In the genomic region with DNA sequence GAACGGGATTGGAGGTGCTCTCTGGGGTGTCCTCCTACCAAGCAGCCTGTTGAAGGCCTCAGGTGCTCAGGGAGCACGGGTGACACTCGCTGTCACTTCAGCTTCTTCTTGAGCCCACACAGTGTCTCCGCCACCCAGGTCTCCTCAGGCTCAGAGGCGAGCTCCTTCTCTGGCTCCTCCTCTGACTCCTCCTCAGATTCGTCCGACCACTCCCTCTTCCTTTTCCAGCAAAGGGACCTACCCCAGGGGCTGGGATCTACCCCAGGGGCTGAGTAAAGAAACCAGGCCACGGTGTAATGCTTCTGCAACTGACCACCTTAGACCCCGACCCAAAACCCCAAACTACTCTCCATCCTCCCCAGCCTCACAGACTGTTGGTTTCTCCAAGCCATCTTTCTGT, we compare ENCODE assay signal across 17 cellular contexts. TPM values are rescaled to one million over a fixed set of nuclear protein-coding genes. Genes with fewer than 3 reads are reported as not detected.
A peak's percentile ranks its signal among the peaks of the same experiment; 100 is the strongest.
DNase-seq lines count a peak whose midpoint lies in the region; ATAC-seq, FAIRE-seq and TF ChIP-seq lines count a peak whose summit lies in the region.
"Had no signal": no experiment of that assay in that cellular context is flagged by ENCODE, and none has a peak within 500 bp of the region (broad histone marks: within the 10 kb centered on the region; RNA-seq: fewer than 3 reads in every experiment).

No MANE protein-coding gene starts in this region.

- no peak overlapping the region for H3K27ac ChIP-seq in HepG2 (ENCODE audit: extremely low read length, insufficient read depth, low read length)
- H3K27ac ChIP-seq in right lobe of liver, result no peak overlapping the region

- no peak for DNase-seq in HepG2 (ENCODE audit: low spot score)
- no peak for DNase-seq in right lobe of liver
- peak; percentile 41 for DNase-seq in mesenteric fat pad (ENCODE audit: low spot score)
- no peak for DNase-seq in urothelium cell line (ENCODE audit: low spot score)
- DNase-seq in dermis blood vessel endothelial cell, result no peak
- DNase-seq in activated CD4-positive, alpha-beta T cell treated with anti-CD3 and anti-CD28 coated beads, Interleukin-2, amount 50 U/mL, for 48 hours, result no peak
- DNase-seq: C1 segment of cervical spinal cord; Caco-2; CD8-positive, alpha-beta T cell; DMS153; DND-41; GOT3; HFFc6 had no signal

- H3K27me3 ChIP-seq in HepG2 (ENCODE audit: control insufficient read depth in 1 of 2, insufficient read depth in 2 of 2, low read length in 2 of 2) (no peaks in the 10 kb centered on the region), right lobe of liver (no peaks in the 10 kb centered on the region)

- TF ChIP-seq RAD21 in HepG2 (CRISPR knock-in tag; IDR thresholded peaks at IDR 0.05), result no peak

- H4K20me1 ChIP-seq in HepG2 (ENCODE audit: insufficient read depth, low read length), result no peaks in the 10 kb centered on the region

- intact Hi-C loops in HepG2 (cut with micrococcal nuclease; ENCODE audit: unreplicated experiment), result no loop called here
- intact Hi-C loops in right lobe of liver (cut with DNase I), result no loop called here

- no peak overlapping the region for H2AFZ ChIP-seq in HepG2 (ENCODE audit: low read length)

- H3K4me2 ChIP-seq in HepG2 (ENCODE audit: low read depth, low read length), result no peak overlapping the region

- ATAC-seq in HepG2 (no peak), right lobe of liver (no peak)
- ATAC-seq: CD8-positive, alpha-beta T cell had no signal

- no peak overlapping the region for H3K9ac ChIP-seq in HepG2 (ENCODE audit: insufficient read depth, low read depth, low read length)

- 90% methylated on average over 9 of the region's 9 CpGs for WGBS in HepG2 (ENCODE audit: low lambda C conversion rate)
- WGBS in right lobe of liver (ENCODE audit: insufficient coverage, low coverage, low lambda C conversion rate, missing lambda C conversion rate), result 53% methylated on average over 3 of the region's 9 CpGs

- no peaks in the 10 kb centered on the region for H3K36me3 ChIP-seq in HepG2 (replicated peaks in 1 of 2; ENCODE audit: control insufficient read depth in 1 of 2, insufficient read depth in 2 of 2, low read length in 2 of 2)
- H3K36me3 ChIP-seq in right lobe of liver, result no peaks in the 10 kb centered on the region
- H3K36me3 ChIP-seq: HAP-1 had no signal

- FAIRE-seq in HepG2 (lab: Jason Lieb, UNC) (no peak), urothelium cell line (lab: Jason Lieb, UNC) (peak; percentile 61)
- FAIRE-seq: G401.6, GM12892, H54 had no signal

- TF ChIP-seq POLR2A in HepG2 (IDR thresholded peaks at IDR 0.05; ENCODE audit: insufficient read depth in 1 of 2, low read depth in 2 of 2, low read length in 2 of 2) (no peak), right lobe of liver (IDR thresholded peaks at IDR 0.05) (no peak)

- POLR2A ChIA-PET in HepG2 (lab: Yijun Ruan, JAX), result interaction anchor here (2.2 kb wide), 1 partner anchor 9 kb away, joined by 8 read pairs; the partner anchor contains the start of gene RBAK

- CTCF ChIA-PET in HepG2 (lab: Yijun Ruan, JAX; ENCODE audit: low intra/inter-chr PET ratio, low total read pairs), result no interaction called here

- H3K4me3 ChIP-seq in HepG2 (replicated peaks in 1 of 3; ENCODE audit: insufficient read depth in 1 of 3, low read depth in 2 of 3, low read length in 3 of 3) (no peak overlapping the region), right lobe of liver (no peak overlapping the region)
- H3K4me3 ChIP-seq: HAP-1 had no signal

- no peaks in the 10 kb centered on the region for H3K9me3 ChIP-seq in HepG2 (ENCODE audit: low read length)
- H3K9me3 ChIP-seq in right lobe of liver, result no peaks in the 10 kb centered on the region
- H3K9me3 ChIP-seq: Caco-2, HAP-1 had no signal

- H3K79me2 ChIP-seq in HepG2 (ENCODE audit: insufficient read depth, low read length), result no peaks in the 10 kb centered on the region

- TF ChIP-seq CTCF in HepG2 (CRISPR knock-in tag; IDR thresholded peaks at IDR 0.05) (no peak), right lobe of liver (IDR thresholded peaks at IDR 0.05) (no peak)

- TF ChIP-seq EP300 in HepG2 (IDR thresholded peaks at IDR 0.05; ENCODE audit: low read depth in 2 of 2, low read length in 2 of 2) (no peak), HepG2 (CRISPR knock-in tag; IDR thresholded peaks at IDR 0.05; ENCODE audit: borderline replicate concordance) (no peak)

- no TSS peak for BruUV-seq in HepG2 (replicated peaks; lab: Mats Ljungman, UMichigan)

- in situ Hi-C loops in HepG2 (cut with HindIII; ENCODE audit: extremely low pct_ligation_motif_present, low pct_unique_long_range_greater_than_20kb), result no loop called here

- H3K4me1 ChIP-seq in HepG2 (ENCODE audit: insufficient read depth, low read length) (no peaks in the 10 kb centered on the region), right lobe of liver (no peaks in the 10 kb centered on the region)
- H3K4me1 ChIP-seq: Caco-2, HAP-1 had no signal

TF ChIP-seq in HepG2, 621 proteins besides CTCF, POLR2A, EP300 and RAD21:
- no peak for TF ChIP-seq ZNF10 (CRISPR knock-in tag; IDR thresholded peaks at IDR 0.05; ENCODE audit: borderline replicate concordance, low read depth)
- TF ChIP-seq, protein P1, sequence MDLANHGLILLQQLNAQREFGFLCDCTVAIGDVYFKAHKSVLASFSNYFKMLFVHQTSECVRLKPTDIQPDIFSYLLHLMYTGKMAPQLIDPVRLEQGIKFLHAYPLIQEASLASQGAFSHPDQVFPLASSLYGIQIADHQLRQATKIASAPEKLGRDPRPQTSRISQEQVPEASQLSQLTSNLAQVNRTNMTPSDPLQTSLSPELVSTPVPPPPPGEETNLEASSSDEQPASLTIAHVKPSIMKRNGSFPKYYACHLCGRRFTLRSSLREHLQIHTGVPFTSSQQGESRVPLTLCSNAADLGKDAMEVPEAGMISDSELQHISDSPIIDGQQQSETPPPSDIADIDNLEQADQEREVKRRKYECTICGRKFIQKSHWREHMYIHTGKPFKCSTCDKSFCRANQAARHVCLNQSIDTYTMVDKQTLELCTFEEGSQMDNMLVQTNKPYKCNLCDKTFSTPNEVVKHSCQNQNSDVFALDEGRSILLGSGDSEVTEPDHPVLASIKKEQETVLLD (CRISPR knock-in tag; IDR thresholded peaks at IDR 0.05; ENCODE audit: low read depth), result no peak
- peak; percentile 41; the same call in 1 of the 2 replicates for TF ChIP-seq ZNF263 (CRISPR knock-in tag; IDR thresholded peaks at IDR 0.05)
- TF ChIP-seq RFX1 (IDR thresholded peaks at IDR 0.05), result no peak
- TF ChIP-seq PHB2 (IDR thresholded peaks at IDR 0.05; ENCODE audit: partially characterized antibody), result no peak

RNA-seq across cellular contexts. Expression of gene RBAK, which starts 9.2 kb away (rescaled TPM):
- total RNA-seq in HepG2 (2016; rRNA removed; fragmentation: Illumina TruSeq; extraction: Trizol), result 11.8 and 14.9 TPM in 2 replicates
- 0.79 and 0.81 TPM in 2 replicates for total RNA-seq in HepG2 (2016; cell fraction: cytosol; rRNA removed; fragmentation: Illumina TruSeq; extraction: Trizol; ENCODE audit: low read depth)
- total RNA-seq in HepG2 (2016; cell fraction: insoluble cytoplasmic fraction; rRNA removed; fragmentation: Illumina TruSeq; extraction: Trizol), result 11.7 and 14.1 TPM in 2 replicates
- 4.4 and 5.2 TPM in 2 replicates for total RNA-seq in HepG2 (2016; cell fraction: membrane; rRNA removed; fragmentation: Illumina TruSeq; extraction: Trizol)
- total RNA-seq in HepG2 (2016; cell fraction: nucleus; rRNA removed; fragmentation: Illumina TruSeq; extraction: Trizol), result 18.8 and 20.9 TPM in 2 replicates
- 4.2 and 4.4 TPM in 2 replicates for polyA plus RNA-seq in HepG2 (2011; rRNA removed)
- 1.2 and 1.9 TPM in 2 replicates for polyA plus RNA-seq in HepG2 (2011; cell fraction: cytosol; rRNA removed)
- 5.2 and 6.8 TPM in 2 replicates for polyA plus RNA-seq in HepG2 (2011; cell fraction: nucleus; rRNA removed)
- 6.3 and 7.2 TPM in 2 replicates for polyA plus RNA-seq in HepG2 (2012)
- polyA plus RNA-seq in HepG2 (2016; cell fraction: cytosol; fragmentation: Illumina TruSeq; extraction: Trizol; ENCODE audit: low read depth), result 0.31 and 0.35 TPM in 2 replicates
- 8.7 and 9.4 TPM in 2 replicates for polyA plus RNA-seq in HepG2 (2016; cell fraction: insoluble cytoplasmic fraction; fragmentation: Illumina TruSeq; extraction: Trizol; ENCODE audit: low read depth)
- 1.3 and 1.4 TPM in 2 replicates for polyA plus RNA-seq in HepG2 (2016; cell fraction: membrane; fragmentation: Illumina TruSeq; extraction: Trizol; ENCODE audit: low read depth)
- 26.4 and 26.9 TPM in 2 replicates for polyA plus RNA-seq in HepG2 (2016; cell fraction: nucleus; fragmentation: Illumina TruSeq; extraction: Trizol; ENCODE audit: insufficient read depth, low read depth)
- polyA minus RNA-seq in HepG2 (2011; rRNA and poly(A)+ RNA removed; ENCODE audit: low replicate concordance), result 1.5 and 4.0 TPM in 2 replicates
- polyA minus RNA-seq in HepG2 (2011; cell fraction: cytosol; rRNA and poly(A)+ RNA removed), result 5.8 and 7.4 TPM in 2 replicates
- polyA minus RNA-seq in HepG2 (2011; cell fraction: nucleus; rRNA and poly(A)+ RNA removed), result 26.0 and 26.4 TPM in 2 replicates
- 1 to 10 TPM; 4.0 to 6.9 (median 5.1) TPM for total RNA-seq in right lobe of liver
- 9.8 TPM for total RNA-seq in mesenteric fat pad
- total RNA-seq in dermis blood vessel endothelial cell, result 8.7 and 10.1 TPM in 2 replicates
